In the genomic region with DNA sequence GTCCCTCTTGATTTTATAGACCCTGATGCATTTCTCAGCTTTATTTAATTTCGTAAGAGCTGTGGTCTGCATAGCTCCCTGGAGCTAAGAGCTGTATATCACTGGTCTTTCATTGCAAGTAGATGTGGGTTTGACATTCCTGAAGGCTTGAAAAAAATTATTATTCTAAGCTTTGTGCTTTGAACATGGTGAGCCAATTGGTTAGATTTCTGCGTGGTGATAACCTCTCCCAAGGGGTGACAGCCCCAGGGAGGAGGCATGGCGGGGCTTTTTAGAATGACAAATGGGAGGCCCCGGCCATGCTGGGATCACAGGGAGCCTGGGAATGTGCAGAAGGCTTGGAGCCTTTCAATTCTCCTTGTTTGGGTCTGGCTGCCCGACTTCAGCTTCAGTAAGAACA, we compare ENCODE assay signal across 29 cellular contexts.
DNase-seq lines count a peak whose midpoint lies in the region; ATAC-seq and TF ChIP-seq lines count a peak whose summit lies in the region.
"Had no signal": no experiment of that assay in that cellular context is flagged by ENCODE, and none has a peak within 500 bp of the region (broad histone marks: within the 10 kb centered on the region; RNA-seq: fewer than 3 reads in every experiment).

No MANE protein-coding gene starts in this region.

- H3K36me3 Mint-ChIP-seq in chondrocyte (ENCODE audit: low read depth) = peaks cover 16% of the 10 kb centered on the region

- H3K4me3 ChIP-seq in AG10803 (ENCODE audit: low read length) (no peak overlapping the region), osteoblast (ENCODE audit: insufficient read depth, low read length) (no peak overlapping the region), heart left ventricle (no peak overlapping the region)
- H3K4me3 ChIP-seq: A549, adrenal gland, gastrocnemius medialis, hepatocyte, prostate gland, transverse colon had no signal

- ATAC-seq in heart left ventricle = no peak
- ATAC-seq in HG03108 (IDR thresholded peaks at IDR 0.05; ENCODE audit: unreplicated experiment) = no peak
- ATAC-seq: A549; activated T-cell treated with anti-CD3 and anti-CD28 coated beads, Interleukin-2, amount 50 U/mL, for 72 hours; esophagus mucosa; gastrocnemius medialis; left lobe of liver; Panc1; stimulated activated naive CD8-positive, alpha-beta T cell treated with anti-CD3 and anti-CD28 coated beads, Interleukin-15, amount 100 ng/mL, for 72 hours had no signal

- H2AFZ ChIP-seq in osteoblast (ENCODE audit: low read length) = no peak overlapping the region
- H2AFZ ChIP-seq: hepatocyte had no signal

- TF ChIP-seq POLR2A in heart left ventricle (IDR thresholded peaks at IDR 0.05) = no peak

- H3K27ac Mint-ChIP-seq in chondrocyte (ENCODE audit: unreplicated experiment) = peak overlapping the region; percentile 74
- H3K27ac Mint-ChIP-seq: activated CD4-positive, alpha-beta T cell treated with anti-CD3 and anti-CD28 coated beads, Interleukin-2, amount 10 ng/mL, durations not matched to agents 7 days and 5 days; activated T-cell treated with anti-CD3 and anti-CD28 coated beads, Interleukin-2, amount 50 U/mL, for 72 hours; endodermal cell had no signal

- no peaks in the 10 kb centered on the region for H3K36me3 ChIP-seq in osteoblast (ENCODE audit: insufficient read depth, low read length)
- H3K36me3 ChIP-seq in heart left ventricle = no peaks in the 10 kb centered on the region
- H3K36me3 ChIP-seq: adrenal gland, gastrocnemius medialis, prostate gland, transverse colon had no signal

- H3K4me1 Mint-ChIP-seq in chondrocyte (ENCODE audit: low read depth) = peaks cover 28% of the 10 kb centered on the region
- H3K4me1 Mint-ChIP-seq: activated CD4-positive, alpha-beta T cell treated with anti-CD3 and anti-CD28 coated beads, Interleukin-2, amount 10 ng/mL, durations not matched to agents 7 days and 5 days; endodermal cell; stimulated activated naive CD8-positive, alpha-beta T cell treated with anti-CD3 and anti-CD28 coated beads, Interleukin-15, amount 100 ng/mL, for 72 hours had no signal

- no peaks in the 10 kb centered on the region for H3K27me3 Mint-ChIP-seq in chondrocyte (ENCODE audit: low read depth)
- H3K27me3 Mint-ChIP-seq: activated CD4-positive, alpha-beta T cell treated with anti-CD3 and anti-CD28 coated beads, Interleukin-2, amount 10 ng/mL, durations not matched to agents 7 days and 5 days; stimulated activated naive CD8-positive, alpha-beta T cell treated with anti-CD3 and anti-CD28 coated beads, Interleukin-15, amount 100 ng/mL, for 72 hours had no signal

- H3K79me2 ChIP-seq in osteoblast (ENCODE audit: insufficient read depth, low read length) = no peaks in the 10 kb centered on the region
- H3K79me2 ChIP-seq: hepatocyte had no signal

- H4K20me1 ChIP-seq in osteoblast (ENCODE audit: insufficient read depth, low read length) = peaks cover 2% of the 10 kb centered on the region

- intact Hi-C loops in heart left ventricle (cut with DNase I) = no loop called here

- H3K9me3 ChIP-seq in osteoblast (ENCODE audit: low read depth, low read length) (no peaks in the 10 kb centered on the region), heart left ventricle (peaks cover 0 to 12% (median 0%) of the 10 kb centered on the region in 12 donors)
- H3K9me3 ChIP-seq: A549, adrenal gland, gastrocnemius medialis, prostate gland, transverse colon had no signal

- TF ChIP-seq CTCF in AG10803 (conservative IDR thresholded peaks at IDR 0.05; ENCODE audit: low read length) (no peak), chondrocyte (IDR thresholded peaks at IDR 0.05) (no peak), osteoblast (IDR thresholded peaks at IDR 0.05; ENCODE audit: extremely low read depth, low read depth, low read length) (no peak), heart left ventricle (IDR thresholded peaks at IDR 0.05) (no peak)

- DNase-seq in AG10803 (ENCODE audit: low read depth) (peak; percentile 51), M059J (ENCODE audit: low read depth) (peak; percentile 50), chondrocyte (ENCODE audit: low spot score) (no peak), osteoblast (ENCODE audit: insufficient read length, low spot score, missing footprints) (peak; percentile 74), NCI-H1436 treated with DMSO at 0.1 percent for 48 hours (lab: John Stamatoyannopoulos, UW) (no peak), hypothalamus (lab: John Stamatoyannopoulos, UW) (no peak), heart left ventricle (no peak)
- DNase-seq: activated CD4-positive, alpha-beta T cell treated with anti-CD3 and anti-CD28 coated beads, Interleukin-2, amount 10 ng/mL, durations not matched to agents 7 days and 5 days; activated naive CD4-positive, alpha-beta T cell treated with Interleukin-2 at 50 U/mL for 16 hours; activated T-cell treated with anti-CD3 and anti-CD28 coated beads, Interleukin-2, amount 50 U/mL, for 72 hours; gastrocnemius medialis; IMR-90; mesenchymal stem cell; NCI-H187 treated with DMSO at 0.1 percent for 48 hours; NCI-H526 treated with DMSO at 0.1 percent for 48 hours; SHP77 treated with DMSO at 0.1 percent for 48 hours; stimulated activated CD8-positive, alpha-beta memory T cell treated with anti-CD3 and anti-CD28 coated beads, Interleukin-4, amount 100 ng/mL, for 48 hours; stimulated activated naive CD8-positive, alpha-beta T cell treated with anti-CD3 and anti-CD28 coated beads, Interleukin-15, amount 100 ng/mL, for 72 hours; T1000; transverse colon had no signal

- H3K27ac ChIP-seq in osteoblast (ENCODE audit: low read depth, low read length) = peak overlapping the region; percentile 24
- H3K27ac ChIP-seq in heart left ventricle = peak overlapping the region in 1 of 12 donors; percentile 18
- H3K27ac ChIP-seq: A549, gastrocnemius medialis, hepatocyte, prostate gland, transverse colon had no signal

- peaks cover 13% of the 10 kb centered on the region for H3K4me1 ChIP-seq in osteoblast (ENCODE audit: insufficient read depth, low read length)
- H3K4me1 ChIP-seq in heart left ventricle = peaks cover 0 to 2% (median 0%) of the 10 kb centered on the region in 12 donors
- H3K4me1 ChIP-seq: A549, adrenal gland, gastrocnemius medialis, prostate gland, transverse colon had no signal

- no peak overlapping the region for H3K4me3 Mint-ChIP-seq in chondrocyte (ENCODE audit: unreplicated experiment)
- H3K4me3 Mint-ChIP-seq: activated CD4-positive, alpha-beta T cell treated with anti-CD3 and anti-CD28 coated beads, Interleukin-2, amount 10 ng/mL, durations not matched to agents 7 days and 5 days; activated T-cell treated with anti-CD3 and anti-CD28 coated beads, Interleukin-2, amount 50 U/mL, for 72 hours; endodermal cell; stimulated activated naive CD8-positive, alpha-beta T cell treated with anti-CD3 and anti-CD28 coated beads, Interleukin-15, amount 100 ng/mL, for 72 hours had no signal

- H3K9me3 Mint-ChIP-seq in chondrocyte (ENCODE audit: low read depth) = peaks cover 4% of the 10 kb centered on the region
- H3K9me3 Mint-ChIP-seq: activated CD4-positive, alpha-beta T cell treated with anti-CD3 and anti-CD28 coated beads, Interleukin-2, amount 10 ng/mL, durations not matched to agents 7 days and 5 days had no signal

- peak overlapping the region; percentile 9 for H3K4me2 ChIP-seq in osteoblast (ENCODE audit: insufficient read depth, low read length)
- H3K4me2 ChIP-seq: A549, hepatocyte had no signal

- H3K27me3 ChIP-seq in osteoblast (ENCODE audit: insufficient read depth, low read length) = no peaks in the 10 kb centered on the region
- H3K27me3 ChIP-seq in heart left ventricle = no peaks in the 10 kb centered on the region
- H3K27me3 ChIP-seq: adrenal gland, gastrocnemius medialis, hepatocyte, transverse colon had no signal

- WGBS in heart left ventricle, 4 donors = 56 to 78% (median 67%) methylated on average over 5 of the region's 5 CpGs

Comparison
In these comparisons a context has a peak if more than half of its experiments do, and no peak if none do; other contexts are left out.
1. DNase-seq: peak in AG10803 (single experiment), M059J (single experiment) and osteoblast (single experiment); none in chondrocyte (single experiment), NCI-H1436 treated with DMSO at 0.1 percent for 48 hours (single experiment), hypothalamus (0 of 51) and heart left ventricle (0 of 5).